Comparison of ENCODE assay signal across 1 cellular context in the genomic region with DNA sequence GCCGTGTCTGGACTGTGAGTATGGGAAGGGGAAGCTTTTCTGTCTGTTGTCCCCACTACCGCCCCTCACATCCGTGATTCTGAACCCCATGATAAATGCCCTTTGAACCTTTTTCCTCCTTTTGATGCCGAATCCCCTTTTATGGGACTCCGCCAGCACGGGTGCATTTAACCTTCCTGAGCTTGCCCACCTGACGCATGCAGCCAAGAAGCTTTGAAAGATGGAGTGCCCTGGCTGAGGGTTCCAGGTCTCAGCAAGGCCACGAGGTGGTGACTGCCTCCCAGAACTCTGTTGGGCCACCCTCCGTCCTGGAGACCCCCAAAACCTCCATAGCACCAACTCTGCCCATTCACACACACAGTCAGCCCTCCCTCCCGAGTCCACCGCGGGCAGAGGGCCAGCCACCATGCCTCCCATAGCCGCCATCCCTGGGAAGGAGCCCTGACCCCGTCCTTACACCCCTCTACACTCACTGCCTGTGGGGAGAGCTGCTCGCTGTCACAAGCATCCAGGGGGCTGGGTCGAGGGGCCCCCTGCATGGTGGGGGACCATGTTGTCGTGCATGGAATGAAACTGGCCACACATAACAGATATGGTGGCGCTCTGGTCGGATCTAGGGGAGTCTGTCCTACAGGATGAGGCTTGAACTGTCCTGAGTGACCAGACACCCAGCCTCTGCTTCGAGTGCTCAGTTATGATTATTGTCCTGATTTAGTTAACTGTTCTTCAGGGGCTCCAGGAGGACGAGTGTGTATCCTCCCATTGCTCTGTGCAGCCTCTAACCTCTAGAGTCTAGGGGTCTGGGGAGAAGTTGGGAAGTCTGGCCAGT.
A peak's percentile ranks its signal among the peaks of the same experiment; 100 is the strongest.
TF ChIP-seq lines count a peak whose summit lies in the region.

No MANE protein-coding gene starts in this region.

TF ChIP-seq in HepG2, 621 proteins besides CTCF, POLR2A, EP300 and RAD21 (continued from another document and continues in another):
- TF ChIP-seq, protein P1, sequence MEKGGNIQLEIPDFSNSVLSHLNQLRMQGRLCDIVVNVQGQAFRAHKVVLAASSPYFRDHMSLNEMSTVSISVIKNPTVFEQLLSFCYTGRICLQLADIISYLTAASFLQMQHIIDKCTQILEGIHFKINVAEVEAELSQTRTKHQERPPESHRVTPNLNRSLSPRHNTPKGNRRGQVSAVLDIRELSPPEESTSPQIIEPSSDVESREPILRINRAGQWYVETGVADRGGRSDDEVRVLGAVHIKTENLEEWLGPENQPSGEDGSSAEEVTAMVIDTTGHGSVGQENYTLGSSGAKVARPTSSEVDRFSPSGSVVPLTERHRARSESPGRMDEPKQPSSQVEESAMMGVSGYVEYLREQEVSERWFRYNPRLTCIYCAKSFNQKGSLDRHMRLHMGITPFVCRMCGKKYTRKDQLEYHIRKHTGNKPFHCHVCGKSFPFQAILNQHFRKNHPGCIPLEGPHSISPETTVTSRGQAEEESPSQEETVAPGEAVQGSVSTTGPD (CRISPR knock-in tag; IDR thresholded peaks at IDR 0.05), result no peak
- no peak for TF ChIP-seq SMARCC2 (IDR thresholded peaks at IDR 0.05)
- no peak for TF ChIP-seq TARDBP (CRISPR knock-in tag; IDR thresholded peaks at IDR 0.05)
- TF ChIP-seq ZNF382 (CRISPR knock-in tag; IDR thresholded peaks at IDR 0.05; ENCODE audit: borderline replicate concordance), result no peak
- TF ChIP-seq, protein P2, sequence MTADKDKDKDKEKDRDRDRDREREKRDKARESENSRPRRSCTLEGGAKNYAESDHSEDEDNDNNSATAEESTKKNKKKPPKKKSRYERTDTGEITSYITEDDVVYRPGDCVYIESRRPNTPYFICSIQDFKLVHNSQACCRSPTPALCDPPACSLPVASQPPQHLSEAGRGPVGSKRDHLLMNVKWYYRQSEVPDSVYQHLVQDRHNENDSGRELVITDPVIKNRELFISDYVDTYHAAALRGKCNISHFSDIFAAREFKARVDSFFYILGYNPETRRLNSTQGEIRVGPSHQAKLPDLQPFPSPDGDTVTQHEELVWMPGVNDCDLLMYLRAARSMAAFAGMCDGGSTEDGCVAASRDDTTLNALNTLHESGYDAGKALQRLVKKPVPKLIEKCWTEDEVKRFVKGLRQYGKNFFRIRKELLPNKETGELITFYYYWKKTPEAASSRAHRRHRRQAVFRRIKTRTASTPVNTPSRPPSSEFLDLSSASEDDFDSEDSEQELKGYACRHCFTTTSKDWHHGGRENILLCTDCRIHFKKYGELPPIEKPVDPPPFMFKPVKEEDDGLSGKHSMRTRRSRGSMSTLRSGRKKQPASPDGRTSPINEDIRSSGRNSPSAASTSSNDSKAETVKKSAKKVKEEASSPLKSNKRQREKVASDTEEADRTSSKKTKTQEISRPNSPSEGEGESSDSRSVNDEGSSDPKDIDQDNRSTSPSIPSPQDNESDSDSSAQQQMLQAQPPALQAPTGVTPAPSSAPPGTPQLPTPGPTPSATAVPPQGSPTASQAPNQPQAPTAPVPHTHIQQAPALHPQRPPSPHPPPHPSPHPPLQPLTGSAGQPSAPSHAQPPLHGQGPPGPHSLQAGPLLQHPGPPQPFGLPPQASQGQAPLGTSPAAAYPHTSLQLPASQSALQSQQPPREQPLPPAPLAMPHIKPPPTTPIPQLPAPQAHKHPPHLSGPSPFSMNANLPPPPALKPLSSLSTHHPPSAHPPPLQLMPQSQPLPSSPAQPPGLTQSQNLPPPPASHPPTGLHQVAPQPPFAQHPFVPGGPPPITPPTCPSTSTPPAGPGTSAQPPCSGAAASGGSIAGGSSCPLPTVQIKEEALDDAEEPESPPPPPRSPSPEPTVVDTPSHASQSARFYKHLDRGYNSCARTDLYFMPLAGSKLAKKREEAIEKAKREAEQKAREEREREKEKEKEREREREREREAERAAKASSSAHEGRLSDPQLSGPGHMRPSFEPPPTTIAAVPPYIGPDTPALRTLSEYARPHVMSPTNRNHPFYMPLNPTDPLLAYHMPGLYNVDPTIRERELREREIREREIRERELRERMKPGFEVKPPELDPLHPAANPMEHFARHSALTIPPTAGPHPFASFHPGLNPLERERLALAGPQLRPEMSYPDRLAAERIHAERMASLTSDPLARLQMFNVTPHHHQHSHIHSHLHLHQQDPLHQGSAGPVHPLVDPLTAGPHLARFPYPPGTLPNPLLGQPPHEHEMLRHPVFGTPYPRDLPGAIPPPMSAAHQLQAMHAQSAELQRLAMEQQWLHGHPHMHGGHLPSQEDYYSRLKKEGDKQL (CRISPR knock-in tag; IDR thresholded peaks at IDR 0.05; ENCODE audit: low read depth), result no peak
- TF ChIP-seq, protein P3, sequence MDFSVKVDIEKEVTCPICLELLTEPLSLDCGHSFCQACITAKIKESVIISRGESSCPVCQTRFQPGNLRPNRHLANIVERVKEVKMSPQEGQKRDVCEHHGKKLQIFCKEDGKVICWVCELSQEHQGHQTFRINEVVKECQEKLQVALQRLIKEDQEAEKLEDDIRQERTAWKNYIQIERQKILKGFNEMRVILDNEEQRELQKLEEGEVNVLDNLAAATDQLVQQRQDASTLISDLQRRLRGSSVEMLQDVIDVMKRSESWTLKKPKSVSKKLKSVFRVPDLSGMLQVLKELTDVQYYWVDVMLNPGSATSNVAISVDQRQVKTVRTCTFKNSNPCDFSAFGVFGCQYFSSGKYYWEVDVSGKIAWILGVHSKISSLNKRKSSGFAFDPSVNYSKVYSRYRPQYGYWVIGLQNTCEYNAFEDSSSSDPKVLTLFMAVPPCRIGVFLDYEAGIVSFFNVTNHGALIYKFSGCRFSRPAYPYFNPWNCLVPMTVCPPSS (IDR thresholded peaks at IDR 0.05), result no peak
- TF ChIP-seq, protein P4, sequence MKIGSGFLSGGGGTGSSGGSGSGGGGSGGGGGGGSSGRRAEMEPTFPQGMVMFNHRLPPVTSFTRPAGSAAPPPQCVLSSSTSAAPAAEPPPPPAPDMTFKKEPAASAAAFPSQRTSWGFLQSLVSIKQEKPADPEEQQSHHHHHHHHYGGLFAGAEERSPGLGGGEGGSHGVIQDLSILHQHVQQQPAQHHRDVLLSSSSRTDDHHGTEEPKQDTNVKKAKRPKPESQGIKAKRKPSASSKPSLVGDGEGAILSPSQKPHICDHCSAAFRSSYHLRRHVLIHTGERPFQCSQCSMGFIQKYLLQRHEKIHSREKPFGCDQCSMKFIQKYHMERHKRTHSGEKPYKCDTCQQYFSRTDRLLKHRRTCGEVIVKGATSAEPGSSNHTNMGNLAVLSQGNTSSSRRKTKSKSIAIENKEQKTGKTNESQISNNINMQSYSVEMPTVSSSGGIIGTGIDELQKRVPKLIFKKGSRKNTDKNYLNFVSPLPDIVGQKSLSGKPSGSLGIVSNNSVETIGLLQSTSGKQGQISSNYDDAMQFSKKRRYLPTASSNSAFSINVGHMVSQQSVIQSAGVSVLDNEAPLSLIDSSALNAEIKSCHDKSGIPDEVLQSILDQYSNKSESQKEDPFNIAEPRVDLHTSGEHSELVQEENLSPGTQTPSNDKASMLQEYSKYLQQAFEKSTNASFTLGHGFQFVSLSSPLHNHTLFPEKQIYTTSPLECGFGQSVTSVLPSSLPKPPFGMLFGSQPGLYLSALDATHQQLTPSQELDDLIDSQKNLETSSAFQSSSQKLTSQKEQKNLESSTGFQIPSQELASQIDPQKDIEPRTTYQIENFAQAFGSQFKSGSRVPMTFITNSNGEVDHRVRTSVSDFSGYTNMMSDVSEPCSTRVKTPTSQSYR (CRISPR knock-in tag; IDR thresholded peaks at IDR 0.05; ENCODE audit: borderline replicate concordance), result no peak
- TF ChIP-seq RBFOX2 (IDR thresholded peaks at IDR 0.05; ENCODE audit: low read depth, low read length), result no peak
- 0 out of 2 replicates have a peak, but pooled peaks have one; percentile 8 for TF ChIP-seq DNMT3B (CRISPR knock-in tag; conservative IDR thresholded peaks at IDR 0.05)
- TF ChIP-seq TAF1 (CRISPR knock-in tag; IDR thresholded peaks at IDR 0.05), result 0 out of 2 replicates have a peak, but pooled peaks have one; percentile 46
- peak; percentile 85 for TF ChIP-seq ZNF121 (CRISPR knock-in tag; IDR thresholded peaks at IDR 0.05)
- TF ChIP-seq HDAC2 (CRISPR knock-in tag; IDR thresholded peaks at IDR 0.05), result no peak
- no peak for TF ChIP-seq EEA1 (CRISPR knock-in tag; IDR thresholded peaks at IDR 0.05; ENCODE audit: borderline replicate concordance)
- TF ChIP-seq RFXANK (CRISPR knock-in tag; IDR thresholded peaks at IDR 0.05), result no peak
- no peak for TF ChIP-seq ZNF615 (CRISPR knock-in tag; IDR thresholded peaks at IDR 0.05; ENCODE audit: borderline replicate concordance)
- no peak for TF ChIP-seq ZSCAN29 (CRISPR knock-in tag; conservative IDR thresholded peaks at IDR 0.05)
- TF ChIP-seq TCF7L2 (IDR thresholded peaks at IDR 0.05; ENCODE audit: low read depth, low read length), result no peak
- TF ChIP-seq, protein P5, sequence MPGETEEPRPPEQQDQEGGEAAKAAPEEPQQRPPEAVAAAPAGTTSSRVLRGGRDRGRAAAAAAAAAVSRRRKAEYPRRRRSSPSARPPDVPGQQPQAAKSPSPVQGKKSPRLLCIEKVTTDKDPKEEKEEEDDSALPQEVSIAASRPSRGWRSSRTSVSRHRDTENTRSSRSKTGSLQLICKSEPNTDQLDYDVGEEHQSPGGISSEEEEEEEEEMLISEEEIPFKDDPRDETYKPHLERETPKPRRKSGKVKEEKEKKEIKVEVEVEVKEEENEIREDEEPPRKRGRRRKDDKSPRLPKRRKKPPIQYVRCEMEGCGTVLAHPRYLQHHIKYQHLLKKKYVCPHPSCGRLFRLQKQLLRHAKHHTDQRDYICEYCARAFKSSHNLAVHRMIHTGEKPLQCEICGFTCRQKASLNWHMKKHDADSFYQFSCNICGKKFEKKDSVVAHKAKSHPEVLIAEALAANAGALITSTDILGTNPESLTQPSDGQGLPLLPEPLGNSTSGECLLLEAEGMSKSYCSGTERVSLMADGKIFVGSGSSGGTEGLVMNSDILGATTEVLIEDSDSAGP (CRISPR knock-in tag; IDR thresholded peaks at IDR 0.05; ENCODE audit: borderline replicate concordance), result no peak
- TF ChIP-seq, protein P6, sequence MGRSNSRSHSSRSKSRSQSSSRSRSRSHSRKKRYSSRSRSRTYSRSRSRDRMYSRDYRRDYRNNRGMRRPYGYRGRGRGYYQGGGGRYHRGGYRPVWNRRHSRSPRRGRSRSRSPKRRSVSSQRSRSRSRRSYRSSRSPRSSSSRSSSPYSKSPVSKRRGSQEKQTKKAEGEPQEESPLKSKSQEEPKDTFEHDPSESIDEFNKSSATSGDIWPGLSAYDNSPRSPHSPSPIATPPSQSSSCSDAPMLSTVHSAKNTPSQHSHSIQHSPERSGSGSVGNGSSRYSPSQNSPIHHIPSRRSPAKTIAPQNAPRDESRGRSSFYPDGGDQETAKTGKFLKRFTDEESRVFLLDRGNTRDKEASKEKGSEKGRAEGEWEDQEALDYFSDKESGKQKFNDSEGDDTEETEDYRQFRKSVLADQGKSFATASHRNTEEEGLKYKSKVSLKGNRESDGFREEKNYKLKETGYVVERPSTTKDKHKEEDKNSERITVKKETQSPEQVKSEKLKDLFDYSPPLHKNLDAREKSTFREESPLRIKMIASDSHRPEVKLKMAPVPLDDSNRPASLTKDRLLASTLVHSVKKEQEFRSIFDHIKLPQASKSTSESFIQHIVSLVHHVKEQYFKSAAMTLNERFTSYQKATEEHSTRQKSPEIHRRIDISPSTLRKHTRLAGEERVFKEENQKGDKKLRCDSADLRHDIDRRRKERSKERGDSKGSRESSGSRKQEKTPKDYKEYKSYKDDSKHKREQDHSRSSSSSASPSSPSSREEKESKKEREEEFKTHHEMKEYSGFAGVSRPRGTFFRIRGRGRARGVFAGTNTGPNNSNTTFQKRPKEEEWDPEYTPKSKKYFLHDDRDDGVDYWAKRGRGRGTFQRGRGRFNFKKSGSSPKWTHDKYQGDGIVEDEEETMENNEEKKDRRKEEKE (IDR thresholded peaks at IDR 0.05), result no peak
- no peak for TF ChIP-seq ZNF660 (CRISPR knock-in tag; IDR thresholded peaks at IDR 0.05; ENCODE audit: borderline replicate concordance, low read depth)
- TF ChIP-seq, protein P7, sequence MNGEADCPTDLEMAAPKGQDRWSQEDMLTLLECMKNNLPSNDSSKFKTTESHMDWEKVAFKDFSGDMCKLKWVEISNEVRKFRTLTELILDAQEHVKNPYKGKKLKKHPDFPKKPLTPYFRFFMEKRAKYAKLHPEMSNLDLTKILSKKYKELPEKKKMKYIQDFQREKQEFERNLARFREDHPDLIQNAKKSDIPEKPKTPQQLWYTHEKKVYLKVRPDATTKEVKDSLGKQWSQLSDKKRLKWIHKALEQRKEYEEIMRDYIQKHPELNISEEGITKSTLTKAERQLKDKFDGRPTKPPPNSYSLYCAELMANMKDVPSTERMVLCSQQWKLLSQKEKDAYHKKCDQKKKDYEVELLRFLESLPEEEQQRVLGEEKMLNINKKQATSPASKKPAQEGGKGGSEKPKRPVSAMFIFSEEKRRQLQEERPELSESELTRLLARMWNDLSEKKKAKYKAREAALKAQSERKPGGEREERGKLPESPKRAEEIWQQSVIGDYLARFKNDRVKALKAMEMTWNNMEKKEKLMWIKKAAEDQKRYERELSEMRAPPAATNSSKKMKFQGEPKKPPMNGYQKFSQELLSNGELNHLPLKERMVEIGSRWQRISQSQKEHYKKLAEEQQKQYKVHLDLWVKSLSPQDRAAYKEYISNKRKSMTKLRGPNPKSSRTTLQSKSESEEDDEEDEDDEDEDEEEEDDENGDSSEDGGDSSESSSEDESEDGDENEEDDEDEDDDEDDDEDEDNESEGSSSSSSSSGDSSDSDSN (CRISPR knock-in tag; IDR thresholded peaks at IDR 0.05), result 0 out of 2 replicates have a peak, but pooled peaks have one; percentile 8
- TF ChIP-seq U2AF1 (optimal IDR thresholded peaks at IDR 0.05; ENCODE audit: low read depth, low read length), result no peak
- TF ChIP-seq, protein P8, sequence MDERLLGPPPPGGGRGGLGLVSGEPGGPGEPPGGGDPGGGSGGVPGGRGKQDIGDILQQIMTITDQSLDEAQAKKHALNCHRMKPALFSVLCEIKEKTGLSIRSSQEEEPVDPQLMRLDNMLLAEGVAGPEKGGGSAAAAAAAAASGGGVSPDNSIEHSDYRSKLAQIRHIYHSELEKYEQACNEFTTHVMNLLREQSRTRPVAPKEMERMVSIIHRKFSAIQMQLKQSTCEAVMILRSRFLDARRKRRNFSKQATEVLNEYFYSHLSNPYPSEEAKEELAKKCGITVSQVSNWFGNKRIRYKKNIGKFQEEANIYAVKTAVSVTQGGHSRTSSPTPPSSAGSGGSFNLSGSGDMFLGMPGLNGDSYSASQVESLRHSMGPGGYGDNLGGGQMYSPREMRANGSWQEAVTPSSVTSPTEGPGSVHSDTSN (CRISPR knock-in tag; IDR thresholded peaks at IDR 0.05), result no peak
- TF ChIP-seq ZNF10 (CRISPR knock-in tag; IDR thresholded peaks at IDR 0.05; ENCODE audit: borderline replicate concordance, low read depth), result no peak
- TF ChIP-seq, protein P9, sequence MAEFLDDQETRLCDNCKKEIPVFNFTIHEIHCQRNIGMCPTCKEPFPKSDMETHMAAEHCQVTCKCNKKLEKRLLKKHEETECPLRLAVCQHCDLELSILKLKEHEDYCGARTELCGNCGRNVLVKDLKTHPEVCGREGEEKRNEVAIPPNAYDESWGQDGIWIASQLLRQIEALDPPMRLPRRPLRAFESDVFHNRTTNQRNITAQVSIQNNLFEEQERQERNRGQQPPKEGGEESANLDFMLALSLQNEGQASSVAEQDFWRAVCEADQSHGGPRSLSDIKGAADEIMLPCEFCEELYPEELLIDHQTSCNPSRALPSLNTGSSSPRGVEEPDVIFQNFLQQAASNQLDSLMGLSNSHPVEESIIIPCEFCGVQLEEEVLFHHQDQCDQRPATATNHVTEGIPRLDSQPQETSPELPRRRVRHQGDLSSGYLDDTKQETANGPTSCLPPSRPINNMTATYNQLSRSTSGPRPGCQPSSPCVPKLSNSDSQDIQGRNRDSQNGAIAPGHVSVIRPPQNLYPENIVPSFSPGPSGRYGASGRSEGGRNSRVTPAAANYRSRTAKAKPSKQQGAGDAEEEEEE (CRISPR knock-in tag; IDR thresholded peaks at IDR 0.05; ENCODE audit: borderline replicate concordance), result no peak
- TF ChIP-seq NR2C2 (CRISPR knock-in tag; IDR thresholded peaks at IDR 0.05; ENCODE audit: borderline replicate concordance), result no peak
- TF ChIP-seq ZNF33B (CRISPR knock-in tag; IDR thresholded peaks at IDR 0.05), result no peak
- no peak for TF ChIP-seq NONO (IDR thresholded peaks at IDR 0.05)
- TF ChIP-seq NONO (CRISPR knock-in tag; conservative IDR thresholded peaks at IDR 0.05), result peak; percentile 14; the same call in 1 of the 2 replicates
- no peak for TF ChIP-seq ZNF460 (CRISPR knock-in tag; IDR thresholded peaks at IDR 0.05; ENCODE audit: borderline replicate concordance)
